ENCODE assay signal across 8 cellular contexts in genomic region chr11:121446752-121447156, GRCh38. TPM values are rescaled to one million over a fixed set of nuclear protein-coding genes. Genes with fewer than 3 reads are reported as not detected.
DNase-seq lines count a peak whose midpoint lies in the region; ATAC-seq and TF ChIP-seq lines count a peak whose summit lies in the region.

No MANE protein-coding gene starts in this region.

- H3K9me3 ChIP-seq in CD4-positive, alpha-beta T cell (ENCODE audit: control insufficient read depth, low read length) = peaks cover 9% of the 10 kb centered on the region
- H3K9me3 ChIP-seq in trophoblast cell (ENCODE audit: insufficient read depth, low read depth, low read length) = no peaks in the 10 kb centered on the region

- H3K27ac Mint-ChIP-seq in CD4-positive, alpha-beta T cell = peak overlapping the region; percentile 92

- no peak overlapping the region for H3K23ac ChIP-seq in trophoblast cell (ENCODE audit: low read length)

- H3K36me3 ChIP-seq in trophoblast cell (ENCODE audit: control insufficient read depth in 1 of 2, insufficient read depth in 2 of 2, low read length in 2 of 2) = no peaks in the 10 kb centered on the region

- H3K4me1 Mint-ChIP-seq in CD4-positive, alpha-beta T cell (ENCODE audit: low read depth) = peaks cover 92% of the 10 kb centered on the region

- H3K4me3 Mint-ChIP-seq in CD4-positive, alpha-beta T cell = peak overlapping the region; percentile 65

- no peak overlapping the region for H3K4me3 ChIP-seq in trophoblast cell (ENCODE audit: low read depth, low read length)

- no peak overlapping the region for H3K18ac ChIP-seq in trophoblast cell (ENCODE audit: low read length)

- H2BK120ac ChIP-seq in trophoblast cell (ENCODE audit: insufficient read depth, low read length, poor library complexity) = no peak overlapping the region

- no peak overlapping the region for H2AK5ac ChIP-seq in trophoblast cell (ENCODE audit: low read length)

- H3K36me3 Mint-ChIP-seq in CD4-positive, alpha-beta T cell (ENCODE audit: low read depth) = peaks cover 75% of the 10 kb centered on the region

- TF ChIP-seq CTCF in CD4-positive, alpha-beta T cell (IDR thresholded peaks at IDR 0.05) = no peak

- H3K27ac ChIP-seq in CD4-positive, alpha-beta T cell (ENCODE audit: low read depth, low read length) = no peak overlapping the region
- H3K27ac ChIP-seq in trophoblast cell (ENCODE audit: low read depth, low read length) = no peak overlapping the region

- peaks cover under 1% of the 10 kb centered on the region for H3K79me1 ChIP-seq in trophoblast cell (ENCODE audit: low read length)

- no peaks in the 10 kb centered on the region for H3K9me3 Mint-ChIP-seq in CD4-positive, alpha-beta T cell

- no peaks in the 10 kb centered on the region for H3K27me3 Mint-ChIP-seq in CD4-positive, alpha-beta T cell

- POLR2A ChIA-PET in CD4-positive, alpha-beta T cell (lab: Charles Lee) = interaction anchor here (0.6 to 10.6 kb wide), 6 partner anchors 17 to 84 kb away, joined by 3 to 326 read pairs (median 5); no protein-coding TSS in a partner anchor

- no peak for ATAC-seq in CD4-positive, alpha-beta T cell (ENCODE audit: poor library complexity)
- ATAC-seq in SK-N-SH treated with all-trans-retinoic acid at 6 μM for 48 hours (peak; percentile 94), HG03095 (IDR thresholded peaks at IDR 0.05; ENCODE audit: unreplicated experiment) (no peak), GM21526 (IDR thresholded peaks at IDR 0.05; ENCODE audit: low FRiP score, unreplicated experiment) (no peak), esophagus mucosa (no peak)

- H4K91ac ChIP-seq in trophoblast cell (ENCODE audit: low read depth, low read length) = no peak overlapping the region

- no peak overlapping the region for H2BK5ac ChIP-seq in trophoblast cell (ENCODE audit: low read depth, low read length, poor library complexity)

- DNase-seq in CD4-positive, alpha-beta T cell = no peak
- DNase-seq in islet precursor cell (peak; percentile 88), trophoblast cell (no peak)

- no peak overlapping the region for H4K8ac ChIP-seq in trophoblast cell (ENCODE audit: low read depth, low read length)

- no peak overlapping the region for H3K14ac ChIP-seq in trophoblast cell (ENCODE audit: low read length)

- H4K12ac ChIP-seq in trophoblast cell (ENCODE audit: low read depth, low read length) = no peak overlapping the region

- peaks cover 0 to 7% of the 10 kb centered on the region in 2 experiments for H3K4me1 ChIP-seq in trophoblast cell (ENCODE audit: control insufficient read depth in 1 of 2, insufficient read depth in 2 of 2, low read length in 2 of 2)

- intact Hi-C loops in CD4-positive, alpha-beta T cell (cut with DNase I, micrococcal nuclease) = no loop called here

- TF ChIP-seq POLR2A in GM19193 (IDR thresholded peaks at IDR 0.05; ENCODE audit: extremely low read depth, insufficient read depth, insufficient read length) = peak; percentile 42

- no peaks in the 10 kb centered on the region for H3K79me2 ChIP-seq in trophoblast cell (ENCODE audit: control insufficient read depth, insufficient read depth, low read length, poor library complexity)

- CTCF ChIA-PET in CD4-positive, alpha-beta T cell (lab: Charles Lee) = interaction anchor here (0.9 to 1.4 kb wide), 2 partner anchors 10 to 46 kb away, joined by 3 to 4 read pairs; no protein-coding TSS in a partner anchor

- H2BK12ac ChIP-seq in trophoblast cell (ENCODE audit: low read length) = no peak overlapping the region

- H3K9ac ChIP-seq in trophoblast cell (ENCODE audit: low read length) = no peak overlapping the region

- no peak overlapping the region for H3K4ac ChIP-seq in trophoblast cell (ENCODE audit: low read depth, low read length)

- no peak overlapping the region for H3K4me2 ChIP-seq in trophoblast cell (ENCODE audit: low read length)

- WGBS in trophoblast cell (ENCODE audit: extremely low coverage, insufficient coverage, insufficient read length) = no CpG with 5 or more reads among the region's 4 CpGs

- no peaks in the 10 kb centered on the region for H3K27me3 ChIP-seq in CD4-positive, alpha-beta T cell (ENCODE audit: control insufficient read depth, insufficient read depth, low read length)
- no peaks in the 10 kb centered on the region for H3K27me3 ChIP-seq in trophoblast cell (ENCODE audit: insufficient read depth, low read length)

- no peak overlapping the region for H2AFZ ChIP-seq in trophoblast cell (ENCODE audit: insufficient read depth, low read length, poor library complexity)

TF ChIP-seq in SK-N-SH treated with all-trans-retinoic acid at 6 μM for 48 hours, 23 proteins besides CTCF, POLR2A, EP300 and RAD21:
- TF ChIP-seq ZNF70 (CRISPR knock-in tag; IDR thresholded peaks at IDR 0.05) (no peak), CSDC2 (CRISPR knock-in tag; IDR thresholded peaks at IDR 0.05) (no peak), BACH2 (CRISPR knock-in tag; IDR thresholded peaks at IDR 0.05; ENCODE audit: borderline replicate concordance) (no peak), TCF4 (CRISPR knock-in tag; IDR thresholded peaks at IDR 0.05; ENCODE audit: borderline replicate concordance) (no peak), CSRNP3 (CRISPR knock-in tag; IDR thresholded peaks at IDR 0.05) (no peak), ISL1 (CRISPR knock-in tag; IDR thresholded peaks at IDR 0.05) (no peak), OSR1 (CRISPR knock-in tag; IDR thresholded peaks at IDR 0.05) (no peak), ARNTL (CRISPR knock-in tag; IDR thresholded peaks at IDR 0.05; ENCODE audit: borderline replicate concordance, low read depth) (no peak), PATZ1 (CRISPR knock-in tag; IDR thresholded peaks at IDR 0.05; ENCODE audit: borderline replicate concordance) (no peak), RARB (CRISPR knock-in tag; IDR thresholded peaks at IDR 0.05) (no peak), GLIS3 (CRISPR knock-in tag; IDR thresholded peaks at IDR 0.05) (no peak), ZFP30 (CRISPR knock-in tag; IDR thresholded peaks at IDR 0.05) (no peak), ESRRG (CRISPR knock-in tag; IDR thresholded peaks at IDR 0.05) (no peak), ZNF8 (CRISPR knock-in tag; IDR thresholded peaks at IDR 0.05) (no peak), PPARA (CRISPR knock-in tag; IDR thresholded peaks at IDR 0.05; ENCODE audit: borderline replicate concordance) (no peak)
- TF ChIP-seq, protein P1, sequence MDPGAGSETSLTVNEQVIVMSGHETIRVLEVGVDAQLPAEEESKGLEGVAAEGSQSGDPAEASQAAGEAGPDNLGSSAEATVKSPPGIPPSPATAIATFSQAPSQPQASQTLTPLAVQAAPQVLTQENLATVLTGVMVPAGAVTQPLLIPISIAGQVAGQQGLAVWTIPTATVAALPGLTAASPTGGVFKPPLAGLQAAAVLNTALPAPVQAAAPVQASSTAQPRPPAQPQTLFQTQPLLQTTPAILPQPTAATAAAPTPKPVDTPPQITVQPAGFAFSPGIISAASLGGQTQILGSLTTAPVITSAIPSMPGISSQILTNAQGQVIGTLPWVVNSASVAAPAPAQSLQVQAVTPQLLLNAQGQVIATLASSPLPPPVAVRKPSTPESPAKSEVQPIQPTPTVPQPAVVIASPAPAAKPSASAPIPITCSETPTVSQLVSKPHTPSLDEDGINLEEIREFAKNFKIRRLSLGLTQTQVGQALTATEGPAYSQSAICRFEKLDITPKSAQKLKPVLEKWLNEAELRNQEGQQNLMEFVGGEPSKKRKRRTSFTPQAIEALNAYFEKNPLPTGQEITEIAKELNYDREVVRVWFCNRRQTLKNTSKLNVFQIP (CRISPR knock-in tag; IDR thresholded peaks at IDR 0.05; ENCODE audit: borderline replicate concordance, low read depth) = no peak
- TF ChIP-seq, protein P2, sequence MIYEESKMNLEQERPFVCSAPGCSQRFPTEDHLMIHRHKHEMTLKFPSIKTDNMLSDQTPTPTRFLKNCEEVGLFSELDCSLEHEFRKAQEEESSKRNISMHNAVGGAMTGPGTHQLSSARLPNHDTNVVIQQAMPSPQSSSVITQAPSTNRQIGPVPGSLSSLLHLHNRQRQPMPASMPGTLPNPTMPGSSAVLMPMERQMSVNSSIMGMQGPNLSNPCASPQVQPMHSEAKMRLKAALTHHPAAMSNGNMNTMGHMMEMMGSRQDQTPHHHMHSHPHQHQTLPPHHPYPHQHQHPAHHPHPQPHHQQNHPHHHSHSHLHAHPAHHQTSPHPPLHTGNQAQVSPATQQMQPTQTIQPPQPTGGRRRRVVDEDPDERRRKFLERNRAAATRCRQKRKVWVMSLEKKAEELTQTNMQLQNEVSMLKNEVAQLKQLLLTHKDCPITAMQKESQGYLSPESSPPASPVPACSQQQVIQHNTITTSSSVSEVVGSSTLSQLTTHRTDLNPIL (CRISPR knock-in tag; IDR thresholded peaks at IDR 0.05; ENCODE audit: low read depth) = no peak

RNA-seq across cellular contexts. Expression of gene SORL1, which starts 5.4 kb away (rescaled TPM):
- 100 to 1,000 TPM; 235 to 241 TPM for total RNA-seq in CD4-positive, alpha-beta T cell
- polyA plus RNA-seq in trophoblast cell (2013) = 4.6 and 5.1 TPM in 2 replicates
- total RNA-seq in esophagus mucosa = 14.3 TPM

Comparison
In these comparisons a context has a peak if more than half of its experiments do, and no peak if none do; other contexts are left out.
1. RNA of gene SORL1, which starts 5.4 kb away (total RNA-seq): 235 to 241 TPM in CD4-positive, alpha-beta T cell; 14.3 TPM in esophagus mucosa (single experiment); every median in the first group is over 10 times any median in the second.